19 cellular contexts compared by ENCODE assay signal in genomic region chr5:67375606-67376005, GRCh38.
DNase-seq lines count a peak whose midpoint lies in the region; ATAC-seq, FAIRE-seq and TF ChIP-seq lines count a peak whose summit lies in the region.
"Had no signal": no experiment of that assay in that cellular context is flagged by ENCODE, and none has a peak within 500 bp of the region (broad histone marks: within the 10 kb centered on the region; RNA-seq: fewer than 3 reads in every experiment).

No MANE protein-coding gene starts in this region.

- H3K9me3 ChIP-seq in WERI-Rb-1 (ENCODE audit: severe bottlenecking) (peaks cover 15% of the 10 kb centered on the region), mucosa of descending colon (no peaks in the 10 kb centered on the region)
- H3K9me3 ChIP-seq: ovary, transverse colon had no signal

- no peak overlapping the region for H3K4me3 Mint-ChIP-seq in activated CD4-positive, alpha-beta T cell treated with anti-CD3 and anti-CD28 coated beads for 36 hours

- H3K9me3 Mint-ChIP-seq in activated CD4-positive, alpha-beta T cell treated with anti-CD3 and anti-CD28 coated beads for 36 hours (ENCODE audit: low read depth) = no peaks in the 10 kb centered on the region
- H3K9me3 Mint-ChIP-seq: CD8-positive, alpha-beta memory T cell had no signal

- peaks cover 10% of the 10 kb centered on the region for H3K4me1 Mint-ChIP-seq in activated CD4-positive, alpha-beta T cell treated with anti-CD3 and anti-CD28 coated beads for 36 hours
- H3K4me1 Mint-ChIP-seq: CD8-positive, alpha-beta memory T cell had no signal

- TF ChIP-seq CTCF in GM12875 (IDR thresholded peaks at IDR 0.05; ENCODE audit: borderline replicate concordance, insufficient read depth, low read depth, low read length) = peak; percentile 35; the same call in 1 of the 2 replicates
- peak; percentile 48 for TF ChIP-seq CTCF in WERI-Rb-1 (IDR thresholded peaks at IDR 0.05; ENCODE audit: low read depth, low read length)
- TF ChIP-seq CTCF in mucosa of descending colon (IDR thresholded peaks at IDR 0.05) = no peak

- POLR2A ChIA-PET in activated CD4-positive, alpha-beta T cell treated with anti-CD3 and anti-CD28 coated beads for 36 hours (lab: Charles Lee) = interaction anchor here (0.6 kb wide), 1 partner anchor 122 kb away, joined by 3 read pairs; no protein-coding TSS in a partner anchor

- H3K27ac Mint-ChIP-seq in activated CD4-positive, alpha-beta T cell treated with anti-CD3 and anti-CD28 coated beads for 36 hours = no peak overlapping the region

- no peaks in the 10 kb centered on the region for H3K27me3 Mint-ChIP-seq in activated CD4-positive, alpha-beta T cell treated with anti-CD3 and anti-CD28 coated beads for 36 hours

- intact Hi-C loops in activated CD4-positive, alpha-beta T cell treated with anti-CD3 and anti-CD28 coated beads for 36 hours (cut with DNase I, micrococcal nuclease) = no loop called here
- intact Hi-C loops in mucosa of descending colon (cut with DNase I, micrococcal nuclease) = no loop called here

- DNase-seq in activated CD4-positive, alpha-beta T cell treated with anti-CD3 and anti-CD28 coated beads for 36 hours = peak; percentile 21
- DNase-seq in activated CD4-positive, alpha-beta T cell treated with anti-CD3 and anti-CD28 coated beads for 4 hours = no peak
- DNase-seq in WERI-Rb-1 (peak; percentile 11), mucosa of descending colon (no peak), dermis blood vessel endothelial cell (no peak), RCC 7860 (ENCODE audit: low spot score) (no peak)
- no peak for DNase-seq in activated CD4-positive, CD25-positive, alpha-beta regulatory T cell (lab: John Stamatoyannopoulos, UW)
- DNase-seq: activated gamma-delta T cell; CD8-positive, alpha-beta memory T cell; KBM-7; left cardiac atrium; NCI-H1694 treated with DMSO at 0.1 percent for 48 hours; NCI-H446 treated with DMSO at 0.1 percent for 48 hours; ovary; small intestine; transverse colon had no signal

- no peak overlapping the region; the same call in 1 of the 2 replicates for H3K27ac ChIP-seq in WERI-Rb-1
- H3K27ac ChIP-seq: ovary, transverse colon had no signal

- H3K36me3 ChIP-seq in WERI-Rb-1 (no peaks in the 10 kb centered on the region), mucosa of descending colon (ENCODE audit: low read depth) (no peaks in the 10 kb centered on the region)
- H3K36me3 ChIP-seq: ovary, transverse colon had no signal

- no peaks in the 10 kb centered on the region for H3K4me1 ChIP-seq in mucosa of descending colon (ENCODE audit: low read depth)
- H3K4me1 ChIP-seq: transverse colon had no signal

- FAIRE-seq in RCC 7860 (lab: Jason Lieb, UNC) = no peak
- FAIRE-seq: astrocyte, small intestine had no signal

- H3K27me3 ChIP-seq in WERI-Rb-1 (ENCODE audit: insufficient read depth, low read depth, severe bottlenecking) = no peaks in the 10 kb centered on the region
- H3K27me3 ChIP-seq: ovary, transverse colon had no signal

- no peak overlapping the region for H3K4me3 ChIP-seq in GM12875 (ENCODE audit: low read depth, low read length)
- H3K4me3 ChIP-seq in WERI-Rb-1 (ENCODE audit: low read depth, low read length) = no peak overlapping the region
- no peak overlapping the region for H3K4me3 ChIP-seq in mucosa of descending colon
- H3K4me3 ChIP-seq: ovary, transverse colon had no signal

- H3K36me3 Mint-ChIP-seq in activated CD4-positive, alpha-beta T cell treated with anti-CD3 and anti-CD28 coated beads for 36 hours (ENCODE audit: low read depth) = no peaks in the 10 kb centered on the region
- H3K36me3 Mint-ChIP-seq: CD8-positive, alpha-beta memory T cell had no signal

- no peak for ATAC-seq in activated CD4-positive, alpha-beta T cell treated with anti-CD3 and anti-CD28 coated beads for 36 hours
- peak; percentile 13 for ATAC-seq in mucosa of descending colon
- ATAC-seq: esophagus mucosa, left cardiac atrium had no signal

- CTCF ChIA-PET in activated CD4-positive, alpha-beta T cell treated with anti-CD3 and anti-CD28 coated beads for 36 hours (lab: Charles Lee) = interaction anchor here (0.6 to 1.0 kb wide), 2 partner anchors 11 to 78 kb away, joined by 3 read pairs; no protein-coding TSS in a partner anchor

Comparison
In these comparisons a context has a peak if more than half of its experiments do, and no peak if none do; other contexts are left out.
1. DNase-seq: peak in activated CD4-positive, alpha-beta T cell treated with anti-CD3 and anti-CD28 coated beads for 36 hours (single experiment) and WERI-Rb-1 (single experiment); none in activated CD4-positive, alpha-beta T cell treated with anti-CD3 and anti-CD28 coated beads for 4 hours (0 of 2), mucosa of descending colon (0 of 3), activated CD4-positive, CD25-positive, alpha-beta regulatory T cell (0 of 4), dermis blood vessel endothelial cell (single experiment) and RCC 7860 (single experiment).